ENCODE assay signal across 1 cellular context in genomic region chr4:159341486-159341885, GRCh38.
A peak's percentile ranks its signal among the peaks of the same experiment; 100 is the strongest.
TF ChIP-seq lines count a peak whose summit lies in the region.

No MANE protein-coding gene starts in this region.

TF ChIP-seq in HepG2, 621 proteins besides CTCF, POLR2A, EP300 and RAD21 (continued from another document):
- TF ChIP-seq ZBTB38 (CRISPR knock-in tag; IDR thresholded peaks at IDR 0.05) (no peak), ZNF546 (CRISPR knock-in tag; conservative IDR thresholded peaks at IDR 0.05) (no peak), ARID3A (IDR thresholded peaks at IDR 0.05; ENCODE audit: low read depth, low read length) (peak; percentile 58; the same call in 1 of the 2 replicates), RARA (CRISPR knock-in tag; IDR thresholded peaks at IDR 0.05) (no peak), MED13 (CRISPR knock-in tag; IDR thresholded peaks at IDR 0.05) (no peak), ZMYM4 (CRISPR knock-in tag; IDR thresholded peaks at IDR 0.05) (0 out of 2 replicates have a peak, but pooled peaks have one; percentile 22), ZNF329 (CRISPR knock-in tag; IDR thresholded peaks at IDR 0.05; ENCODE audit: low read depth) (no peak), DMAP1 (CRISPR knock-in tag; IDR thresholded peaks at IDR 0.05) (no peak), DR1 (CRISPR knock-in tag; IDR thresholded peaks at IDR 0.05) (no peak), PPARG (CRISPR knock-in tag; conservative IDR thresholded peaks at IDR 0.05) (no peak), SAP130 (CRISPR knock-in tag; IDR thresholded peaks at IDR 0.05; ENCODE audit: low read depth) (peak; percentile 47), SIX4 (CRISPR knock-in tag; IDR thresholded peaks at IDR 0.05) (peak; percentile 67; the same call in 1 of the 2 replicates), CBFB (CRISPR knock-in tag; IDR thresholded peaks at IDR 0.05) (no peak), CEBPB (IDR thresholded peaks at IDR 0.05; ENCODE audit: borderline replicate concordance, low read depth, low read length) (peak; percentile 98), TFDP2 (CRISPR knock-in tag; IDR thresholded peaks at IDR 0.05) (peak; percentile 84), HNF4A (CRISPR knock-in tag; IDR thresholded peaks at IDR 0.05) (peak; percentile 75), SOX13 (IDR thresholded peaks at IDR 0.05) (no peak), SOX13 (CRISPR knock-in tag; conservative IDR thresholded peaks at IDR 0.05 in 1 of 2, IDR thresholded peaks at IDR 0.05 in 1 of 2) (peak in 1 of 2 experiments; percentile 47; a peak in 1 of 4 replicates)
- TF ChIP-seq, protein P1, sequence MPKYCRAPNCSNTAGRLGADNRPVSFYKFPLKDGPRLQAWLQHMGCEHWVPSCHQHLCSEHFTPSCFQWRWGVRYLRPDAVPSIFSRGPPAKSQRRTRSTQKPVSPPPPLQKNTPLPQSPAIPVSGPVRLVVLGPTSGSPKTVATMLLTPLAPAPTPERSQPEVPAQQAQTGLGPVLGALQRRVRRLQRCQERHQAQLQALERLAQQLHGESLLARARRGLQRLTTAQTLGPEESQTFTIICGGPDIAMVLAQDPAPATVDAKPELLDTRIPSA (CRISPR knock-in tag; IDR thresholded peaks at IDR 0.05; ENCODE audit: borderline replicate concordance): no peak
- TF ChIP-seq, protein P2, sequence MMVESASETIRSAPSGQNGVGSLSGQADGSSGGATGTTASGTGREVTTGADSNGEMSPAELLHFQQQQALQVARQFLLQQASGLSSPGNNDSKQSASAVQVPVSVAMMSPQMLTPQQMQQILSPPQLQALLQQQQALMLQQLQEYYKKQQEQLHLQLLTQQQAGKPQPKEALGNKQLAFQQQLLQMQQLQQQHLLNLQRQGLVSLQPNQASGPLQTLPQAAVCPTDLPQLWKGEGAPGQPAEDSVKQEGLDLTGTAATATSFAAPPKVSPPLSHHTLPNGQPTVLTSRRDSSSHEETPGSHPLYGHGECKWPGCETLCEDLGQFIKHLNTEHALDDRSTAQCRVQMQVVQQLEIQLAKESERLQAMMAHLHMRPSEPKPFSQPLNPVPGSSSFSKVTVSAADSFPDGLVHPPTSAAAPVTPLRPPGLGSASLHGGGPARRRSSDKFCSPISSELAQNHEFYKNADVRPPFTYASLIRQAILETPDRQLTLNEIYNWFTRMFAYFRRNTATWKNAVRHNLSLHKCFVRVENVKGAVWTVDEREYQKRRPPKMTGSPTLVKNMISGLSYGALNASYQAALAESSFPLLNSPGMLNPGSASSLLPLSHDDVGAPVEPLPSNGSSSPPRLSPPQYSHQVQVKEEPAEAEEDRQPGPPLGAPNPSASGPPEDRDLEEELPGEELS (CRISPR knock-in tag; IDR thresholded peaks at IDR 0.05): 0 out of 2 replicates have a peak, but pooled peaks have one; percentile 34
- TF ChIP-seq, protein P3, sequence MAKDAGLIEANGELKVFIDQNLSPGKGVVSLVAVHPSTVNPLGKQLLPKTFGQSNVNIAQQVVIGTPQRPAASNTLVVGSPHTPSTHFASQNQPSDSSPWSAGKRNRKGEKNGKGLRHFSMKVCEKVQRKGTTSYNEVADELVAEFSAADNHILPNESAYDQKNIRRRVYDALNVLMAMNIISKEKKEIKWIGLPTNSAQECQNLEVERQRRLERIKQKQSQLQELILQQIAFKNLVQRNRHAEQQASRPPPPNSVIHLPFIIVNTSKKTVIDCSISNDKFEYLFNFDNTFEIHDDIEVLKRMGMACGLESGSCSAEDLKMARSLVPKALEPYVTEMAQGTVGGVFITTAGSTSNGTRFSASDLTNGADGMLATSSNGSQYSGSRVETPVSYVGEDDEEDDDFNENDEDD (CRISPR knock-in tag; IDR thresholded peaks at IDR 0.05; ENCODE audit: borderline replicate concordance): peak; percentile 79; the same call in 1 of the 2 replicates
- TF ChIP-seq, protein P4, sequence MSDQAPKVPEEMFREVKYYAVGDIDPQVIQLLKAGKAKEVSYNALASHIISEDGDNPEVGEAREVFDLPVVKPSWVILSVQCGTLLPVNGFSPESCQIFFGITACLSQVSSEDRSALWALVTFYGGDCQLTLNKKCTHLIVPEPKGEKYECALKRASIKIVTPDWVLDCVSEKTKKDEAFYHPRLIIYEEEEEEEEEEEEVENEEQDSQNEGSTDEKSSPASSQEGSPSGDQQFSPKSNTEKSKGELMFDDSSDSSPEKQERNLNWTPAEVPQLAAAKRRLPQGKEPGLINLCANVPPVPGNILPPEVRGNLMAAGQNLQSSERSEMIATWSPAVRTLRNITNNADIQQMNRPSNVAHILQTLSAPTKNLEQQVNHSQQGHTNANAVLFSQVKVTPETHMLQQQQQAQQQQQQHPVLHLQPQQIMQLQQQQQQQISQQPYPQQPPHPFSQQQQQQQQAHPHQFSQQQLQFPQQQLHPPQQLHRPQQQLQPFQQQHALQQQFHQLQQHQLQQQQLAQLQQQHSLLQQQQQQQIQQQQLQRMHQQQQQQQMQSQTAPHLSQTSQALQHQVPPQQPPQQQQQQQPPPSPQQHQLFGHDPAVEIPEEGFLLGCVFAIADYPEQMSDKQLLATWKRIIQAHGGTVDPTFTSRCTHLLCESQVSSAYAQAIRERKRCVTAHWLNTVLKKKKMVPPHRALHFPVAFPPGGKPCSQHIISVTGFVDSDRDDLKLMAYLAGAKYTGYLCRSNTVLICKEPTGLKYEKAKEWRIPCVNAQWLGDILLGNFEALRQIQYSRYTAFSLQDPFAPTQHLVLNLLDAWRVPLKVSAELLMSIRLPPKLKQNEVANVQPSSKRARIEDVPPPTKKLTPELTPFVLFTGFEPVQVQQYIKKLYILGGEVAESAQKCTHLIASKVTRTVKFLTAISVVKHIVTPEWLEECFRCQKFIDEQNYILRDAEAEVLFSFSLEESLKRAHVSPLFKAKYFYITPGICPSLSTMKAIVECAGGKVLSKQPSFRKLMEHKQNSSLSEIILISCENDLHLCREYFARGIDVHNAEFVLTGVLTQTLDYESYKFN (CRISPR knock-in tag; conservative IDR thresholded peaks at IDR 0.05): peak; percentile 27; the same call in 1 of the 2 replicates
